In genomic region chr5:117209479-117209878, GRCh38 we compare ENCODE assay signal across 3 cellular contexts.
TF ChIP-seq lines count a peak whose summit lies in the region.

No MANE protein-coding gene starts in this region.

TF ChIP-seq in SK-N-SH, 30 proteins besides CTCF, POLR2A, EP300 and RAD21 (continued from another document):
- TF ChIP-seq IRF3 (IDR thresholded peaks at IDR 0.05; ENCODE audit: low read depth, low read length): no peak
- no peak for TF ChIP-seq USF1 (IDR thresholded peaks at IDR 0.05; ENCODE audit: borderline replicate concordance, low read depth)
- TF ChIP-seq FOXJ3 (CRISPR knock-in tag; IDR thresholded peaks at IDR 0.05): no peak
- TF ChIP-seq SIN3A (IDR thresholded peaks at IDR 0.05; ENCODE audit: borderline replicate concordance, low read depth, low read length): no peak
- no peak for TF ChIP-seq YY1 (IDR thresholded peaks at IDR 0.05; ENCODE audit: low read depth)
- no peak for TF ChIP-seq CHD2 (IDR thresholded peaks at IDR 0.05; ENCODE audit: low read length, partially characterized antibody)
- no peak for TF ChIP-seq REST (IDR thresholded peaks at IDR 0.05; ENCODE audit: low read depth, low read length)
- no peak for TF ChIP-seq POLR2AphosphoS5 (IDR thresholded peaks at IDR 0.05; ENCODE audit: low read depth, low read length)
- TF ChIP-seq NRF1 (IDR thresholded peaks at IDR 0.05; ENCODE audit: low read depth, low read length): no peak
- no peak for TF ChIP-seq EZH2phosphoT487 (IDR thresholded peaks at IDR 0.05; ENCODE audit: borderline replicate concordance, low read depth)
- no peak for TF ChIP-seq MAX (IDR thresholded peaks at IDR 0.05; ENCODE audit: low read depth)

TF ChIP-seq in HEK293, 187 proteins besides CTCF, POLR2A, EP300 and RAD21 (continued from another document):
- TF ChIP-seq PRDM6 (tag by site-specific recombination; IDR thresholded peaks at IDR 0.05): no peak
- peak; percentile 70; the same call in 1 of the 2 replicates for TF ChIP-seq ZNF146 (tag by site-specific recombination; IDR thresholded peaks at IDR 0.05)

TF ChIP-seq in H1, 55 proteins besides CTCF, POLR2A, EP300 and RAD21 (continued from another document):
- TF ChIP-seq SIN3A (conservative IDR thresholded peaks at IDR 0.05 in 1 of 2, IDR thresholded peaks at IDR 0.05 in 1 of 2; ENCODE audit: low read depth in 1 of 2, low read length in 2 of 2): no peak
- TF ChIP-seq TEAD4 (IDR thresholded peaks at IDR 0.05; ENCODE audit: low read depth, low read length): no peak
TF ChIP-seq in H1: peak in this region for 1.
